8 cellular contexts compared by ENCODE assay signal in the genomic region with DNA sequence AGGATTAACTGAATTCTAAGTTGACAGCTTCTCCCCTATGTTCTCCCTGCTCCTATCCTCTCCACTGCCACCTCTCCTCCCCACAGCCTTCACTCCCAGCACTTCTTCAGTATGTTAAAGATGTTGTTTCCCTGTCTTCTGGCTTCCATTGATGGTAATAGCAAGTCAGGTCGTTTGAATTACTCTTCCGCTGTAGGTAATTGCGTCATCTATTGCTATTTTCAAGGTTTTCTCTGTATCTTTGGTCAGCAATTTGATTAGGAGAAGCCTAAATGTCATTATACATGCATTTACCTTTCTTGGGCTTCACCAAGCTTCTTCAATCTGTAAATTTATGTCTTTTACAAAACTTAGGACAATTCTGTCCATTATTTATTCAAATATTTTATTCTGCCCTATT.
"Had no signal": no experiment of that assay in that cellular context is flagged by ENCODE, and none has a peak within 500 bp of the region (broad histone marks: within the 10 kb centered on the region; RNA-seq: fewer than 3 reads in every experiment).

No MANE protein-coding gene starts in this region.

- H3K27ac Mint-ChIP-seq: IgD-negative memory B cell had no signal

- DNase-seq: IMR-90, KBM-7, KG1 had no signal

- H3K36me3 Mint-ChIP-seq: IgD-negative memory B cell had no signal

- H3K4me3 Mint-ChIP-seq: IgD-negative memory B cell had no signal

- ATAC-seq: K562 had no signal

- FAIRE-seq: HTR-8/SVneo, K562 had no signal

- H3K4me2 ChIP-seq: KMS-11 had no signal

- H3K27ac ChIP-seq: HL-60, KMS-11 had no signal

- H3K4me3 ChIP-seq: K562 had no signal

- H3K4me1 Mint-ChIP-seq: IgD-negative memory B cell had no signal

- H3K9ac ChIP-seq: KMS-11 had no signal
